Comparison of ENCODE assay signal across 16 cellular contexts in the genomic region with DNA sequence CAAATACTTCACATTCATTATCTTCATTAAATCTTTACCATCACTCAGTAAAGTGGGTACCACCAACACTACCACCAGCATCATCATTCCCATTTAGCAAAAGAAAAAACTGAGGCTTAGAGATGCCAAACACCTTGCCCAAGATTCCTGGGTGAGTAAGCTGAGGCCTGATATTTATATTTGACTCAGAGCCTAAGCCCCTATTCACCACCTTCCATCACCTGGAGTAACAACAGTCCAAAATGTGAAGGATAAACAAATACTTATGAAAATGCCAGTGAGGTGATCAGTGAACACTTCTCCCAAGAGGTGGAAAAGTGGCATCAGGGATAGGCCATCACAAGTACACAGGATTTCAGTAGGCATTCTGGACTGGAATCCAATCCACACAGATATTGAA. TPM values are rescaled to one million over a fixed set of nuclear protein-coding genes. Genes with fewer than 3 reads are reported as not detected.
DNase-seq lines count a peak whose midpoint lies in the region; FAIRE-seq and TF ChIP-seq lines count a peak whose summit lies in the region.
"Had no signal": no experiment of that assay in that cellular context is flagged by ENCODE, and none has a peak within 500 bp of the region (broad histone marks: within the 10 kb centered on the region; RNA-seq: fewer than 3 reads in every experiment).

No MANE protein-coding gene starts in this region.

- FAIRE-seq in keratinocyte (lab: Jason Lieb, UNC): no peak

- no peaks in the 10 kb centered on the region for H3K36me3 Mint-ChIP-seq in Caco-2 (ENCODE audit: insufficient read depth, unreplicated experiment)

- no peak overlapping the region for H3K4me3 Mint-ChIP-seq in Caco-2 (ENCODE audit: unreplicated experiment)
- H3K4me3 Mint-ChIP-seq: dendritic cell treated with granulocyte-macrophage colony-stimulating factor and Interleukin-4, amounts not matched to agents 40 ng/mL and 50 ng/mL, for 4 days had no signal

- H3K27ac Mint-ChIP-seq in Caco-2 (ENCODE audit: unreplicated experiment): no peak overlapping the region
- H3K27ac Mint-ChIP-seq: dendritic cell treated with granulocyte-macrophage colony-stimulating factor and Interleukin-4, amounts not matched to agents 40 ng/mL and 50 ng/mL, for 4 days had no signal

- peaks cover 25% of the 10 kb centered on the region for H4K20me1 ChIP-seq in keratinocyte (ENCODE audit: control insufficient read depth, extremely low read depth, insufficient read depth, low read length)

- H3K4me3 ChIP-seq in AG04450 (ENCODE audit: low read depth, low read length): peak overlapping the region; percentile 87
- H3K4me3 ChIP-seq in GM12865 (ENCODE audit: low read depth, low read length): peak overlapping the region; percentile 95
- H3K4me3 ChIP-seq in keratinocyte (ENCODE audit: control insufficient read depth in 2 of 3, extremely low read depth in 1 of 3, insufficient read depth in 2 of 3, low read depth in 1 of 3, low read length in 3 of 3): peak overlapping the region in 1 of 3 experiments; percentile 78
- H3K4me3 ChIP-seq in Caco-2 (ENCODE audit: low read depth, low read length): no peak overlapping the region
- H3K4me3 ChIP-seq in testis: no peak overlapping the region
- no peak overlapping the region for H3K4me3 ChIP-seq in ascending aorta

- TF ChIP-seq CTCF in AG04450 (IDR thresholded peaks at IDR 0.05; ENCODE audit: low read depth, low read length): no peak
- TF ChIP-seq CTCF in GM12865 (IDR thresholded peaks at IDR 0.05; ENCODE audit: insufficient read depth, low read depth, low read length, missing control alignments): no peak
- TF ChIP-seq CTCF in keratinocyte (optimal IDR thresholded peaks at IDR 0.05 in 1 of 3, IDR thresholded peaks at IDR 0.05 in 1 of 3, conservative IDR thresholded peaks at IDR 0.05 in 1 of 3; ENCODE audit: extremely low read depth in 1 of 3, insufficient read depth in 2 of 3, low read length in 3 of 3): no peak
- TF ChIP-seq CTCF in Caco-2 (IDR thresholded peaks at IDR 0.05; ENCODE audit: insufficient read depth in 1 of 2, low read depth in 1 of 2, low read length in 1 of 2, severe bottlenecking in 1 of 2, unreplicated experiment in 1 of 2): no peak
- TF ChIP-seq CTCF in testis (IDR thresholded peaks at IDR 0.05): no peak
- no peak for TF ChIP-seq CTCF in ascending aorta (IDR thresholded peaks at IDR 0.05)

- dilution Hi-C loops in keratinocyte (cut with MboI; ENCODE audit: extremely low pct_ligation_motif_present, low sequenced_read_pairs): no loop called here

- no peaks in the 10 kb centered on the region for H3K27me3 Mint-ChIP-seq in Caco-2 (ENCODE audit: insufficient read depth, unreplicated experiment)

- TF ChIP-seq POLR2A in testis (IDR thresholded peaks at IDR 0.05): no peak

- no peak overlapping the region for H2AFZ ChIP-seq in keratinocyte (ENCODE audit: control insufficient read depth, low read length)

- peaks cover 83% of the 10 kb centered on the region for H3K79me2 ChIP-seq in keratinocyte (ENCODE audit: control insufficient read depth, insufficient read depth, low read length)

- H3K9ac ChIP-seq in keratinocyte (ENCODE audit: control insufficient read depth, extremely low read depth, insufficient read depth, low read length): peak overlapping the region; percentile 91

- peaks cover 5% of the 10 kb centered on the region for H3K4me1 Mint-ChIP-seq in Caco-2 (ENCODE audit: low read depth, unreplicated experiment)

- H3K36me3 ChIP-seq in keratinocyte (ENCODE audit: control insufficient read depth in 2 of 2, extremely low read depth in 1 of 2, insufficient read depth in 2 of 2, low read length in 2 of 2): peaks cover 0 to 11% of the 10 kb centered on the region in 2 experiments
- H3K36me3 ChIP-seq in Caco-2 (ENCODE audit: control insufficient read depth, insufficient read depth, low read length): no peaks in the 10 kb centered on the region
- H3K36me3 ChIP-seq in testis (ENCODE audit: low read depth, missing control alignments): no peaks in the 10 kb centered on the region
- no peaks in the 10 kb centered on the region for H3K36me3 ChIP-seq in ascending aorta

- H3K9me3 Mint-ChIP-seq in Caco-2 (ENCODE audit: unreplicated experiment): no peaks in the 10 kb centered on the region
- H3K9me3 Mint-ChIP-seq: dendritic cell treated with granulocyte-macrophage colony-stimulating factor and Interleukin-4, amounts not matched to agents 40 ng/mL and 50 ng/mL, for 4 days had no signal

- BruUV-seq in Caco-2 (replicated peaks; lab: Mats Ljungman, UMichigan): no TSS peak

- CTCF ChIA-PET in AG04450 (lab: Charles Lee) (no interaction called here), Caco-2 (lab: Charles Lee) (no interaction called here)

- H3K27ac ChIP-seq in AG04450 (ENCODE audit: low read depth, low read length) (no peak overlapping the region), keratinocyte (ENCODE audit: control insufficient read depth, insufficient read depth, low read length) (peak overlapping the region; percentile 97), testis (no peak overlapping the region), ascending aorta (no peak overlapping the region)

- H3K4me1 ChIP-seq in keratinocyte (ENCODE audit: control insufficient read depth, extremely low read depth, insufficient read depth, low read length) (peaks cover 61% of the 10 kb centered on the region), Caco-2 (peaks cover 63% of the 10 kb centered on the region), testis (no peaks in the 10 kb centered on the region), ascending aorta (peaks cover 0 to 34% of the 10 kb centered on the region in 2 donors)

- POLR2A ChIA-PET in AG04450 (lab: Yijun Ruan, JAX): no interaction called here
- POLR2A ChIA-PET in Caco-2 (lab: Charles Lee): no interaction called here

- intact Hi-C loops in Caco-2 (cut with micrococcal nuclease; ENCODE audit: unreplicated experiment): loop anchor here (5.0 kb wide), 1 partner anchor 138 kb away; no protein-coding TSS in a partner anchor
- intact Hi-C loops in testis (cut with DNase I; ENCODE audit: low total_unique reads): no loop called here
- intact Hi-C loops in ascending aorta (cut with DNase I): loop anchor here (5.0 kb wide), 3 partner anchors 43 to 273 kb away; partner anchors contain the start of gene SCAF11

- peak overlapping the region; percentile 83 for H3K4me2 ChIP-seq in keratinocyte (ENCODE audit: control insufficient read depth, extremely low read depth, insufficient read depth, low read depth, low read length)

- no peak for DNase-seq in AG04450 (ENCODE audit: low read depth, low spot score)
- no peak for DNase-seq in GM12865 (ENCODE audit: low read depth)
- peak; percentile 32 for DNase-seq in RKO (ENCODE audit: low spot score)
- no peak for DNase-seq in keratinocyte (ENCODE audit: low read depth, low spot score)
- DNase-seq in Caco-2: no peak
- DNase-seq in germinal center (ENCODE audit: low spot score): no peak
- DNase-seq in testis: no peak
- no peak for DNase-seq in ascending aorta (ENCODE audit: low spot score in 2 of 2)
- DNase-seq: activated T-cell treated with anti-CD3 and anti-CD28 coated beads, Interleukin-2, amount 50 U/mL, for 48 hours; amygdala; DND-41; NCI-H2081; NCI-H526 treated with DMSO at 0.1 percent for 48 hours; posterior cingulate gyrus; SHP77 had no signal

- H3K27me3 ChIP-seq in AG04450 (ENCODE audit: control insufficient read depth, insufficient read depth, low read length) (no peaks in the 10 kb centered on the region), keratinocyte (ENCODE audit: control insufficient read depth, extremely low read depth, insufficient read depth, low read length) (no peaks in the 10 kb centered on the region), Caco-2 (replicated peaks; ENCODE audit: control insufficient read depth, insufficient read depth, low read length) (no peaks in the 10 kb centered on the region), testis (no peaks in the 10 kb centered on the region), ascending aorta (no peaks in the 10 kb centered on the region)

- peaks cover 4% of the 10 kb centered on the region; the same call in 1 of the 2 replicates for H3K9me3 ChIP-seq in AG04450 (ENCODE audit: control insufficient read depth, insufficient read depth, low read length)
- no peaks in the 10 kb centered on the region for H3K9me3 ChIP-seq in keratinocyte (ENCODE audit: control insufficient read depth, low read depth, low read length)
- no peaks in the 10 kb centered on the region for H3K9me3 ChIP-seq in Caco-2
- H3K9me3 ChIP-seq in testis: no peaks in the 10 kb centered on the region
- H3K9me3 ChIP-seq in ascending aorta: no peaks in the 10 kb centered on the region

- H3K9me1 ChIP-seq in keratinocyte (ENCODE audit: control insufficient read depth, extremely low read depth, insufficient read depth, low read length): peaks cover 5% of the 10 kb centered on the region

RNA-seq across cellular contexts. Expression of gene SLC38A1, which starts 3.7 kb away (rescaled TPM):
- polyA plus RNA-seq in AG04450 (2011; rRNA removed) (96.9 and 136 TPM in 2 replicates), keratinocyte (96.7 to 134 TPM (median 112 TPM) in 3 replicates), testis (ENCODE audit: insufficient read depth, low read depth, low replicate concordance) (4.0 TPM)
- polyA minus RNA-seq in AG04450 (2011; rRNA and poly(A)+ RNA removed): 122 and 177 TPM in 2 replicates
- 22.8 TPM for polyA plus RNA-seq in keratinocyte (2011; ENCODE audit: low read depth)
- polyA plus RNA-seq in keratinocyte (2011; cell fraction: cytosol; rRNA removed): 44.0 and 85.3 TPM in 2 replicates
- 125 and 159 TPM in 2 replicates for polyA plus RNA-seq in keratinocyte (2011; cell fraction: nucleus; rRNA removed)
- 67.3 and 98.6 TPM in 2 replicates for polyA plus RNA-seq in keratinocyte (2012; ENCODE audit: low replicate concordance)
- polyA minus RNA-seq in keratinocyte: 93.3 to 351 TPM (median 247 TPM) in 3 replicates
- polyA minus RNA-seq in keratinocyte (2011; cell fraction: cytosol; rRNA and poly(A)+ RNA removed): 150 TPM
- 272 and 442 TPM in 2 replicates for polyA minus RNA-seq in keratinocyte (2011; cell fraction: nucleus; rRNA and poly(A)+ RNA removed)
- total RNA-seq in Caco-2 (2022) (245 and 259 TPM in 2 replicates), testis (1 to 10 TPM; 1.6 to 8.7 TPM), ascending aorta (12.8 TPM)

Comparison
In these comparisons a context has a peak if more than half of its experiments do, and no peak if none do; other contexts are left out.
1. H3K4me3 ChIP-seq: peak in AG04450 (single experiment) and GM12865 (single experiment); none in Caco-2 (single experiment), testis (0 of 2) and ascending aorta (0 of 2).
2. RNA of gene SLC38A1, which starts 3.7 kb away (total RNA-seq): 245 to 259 TPM in Caco-2; 12.8 TPM in ascending aorta (single experiment) and 1.6 to 8.7 TPM in testis; every median in the first group is over 10 times any median in the second.